21 cellular contexts compared by ENCODE assay signal in genomic region chr20:63086421-63087235, GRCh38.
DNase-seq lines count a peak whose midpoint lies in the region; ATAC-seq, FAIRE-seq and TF ChIP-seq lines count a peak whose summit lies in the region.
"Had no signal": no experiment of that assay in that cellular context is flagged by ENCODE, and none has a peak within 500 bp of the region (broad histone marks: within the 10 kb centered on the region; RNA-seq: fewer than 3 reads in every experiment).

No MANE protein-coding gene starts in this region.

- no peaks in the 10 kb centered on the region for H3K36me3 Mint-ChIP-seq in activated T-cell treated with anti-CD3 and anti-CD28 coated beads, Interleukin-2, amount 50 U/mL, for 24 hours (ENCODE audit: low read depth)
- H3K36me3 Mint-ChIP-seq: activated naive CD8-positive, alpha-beta T cell had no signal

- no peak for TF ChIP-seq POLR2A in sigmoid colon (IDR thresholded peaks at IDR 0.05)

- H3K9me3 ChIP-seq in WERI-Rb-1 (ENCODE audit: severe bottlenecking) (no peaks in the 10 kb centered on the region), kidney (ENCODE audit: control insufficient read depth in 1 of 2, low read length in 2 of 2) (no peaks in the 10 kb centered on the region), sigmoid colon (no peaks in the 10 kb centered on the region)
- H3K9me3 ChIP-seq: BLaER1, SJCRH30 had no signal

- no peak overlapping the region for H3K4me3 ChIP-seq in WERI-Rb-1 (ENCODE audit: low read depth, low read length)
- H3K4me3 ChIP-seq in kidney (ENCODE audit: low read length in 2 of 2): no peak overlapping the region
- no peak overlapping the region for H3K4me3 ChIP-seq in sigmoid colon
- H3K4me3 ChIP-seq: BLaER1, SJCRH30 had no signal

- no peak overlapping the region for H3K27ac Mint-ChIP-seq in activated T-cell treated with anti-CD3 and anti-CD28 coated beads, Interleukin-2, amount 50 U/mL, for 24 hours
- H3K27ac Mint-ChIP-seq: activated B cell treated with CpG ODN at 0.5 μM for 24 hours; activated naive CD8-positive, alpha-beta T cell had no signal

- H3K27ac ChIP-seq in WERI-Rb-1: peak overlapping the region; percentile 13; the same call in 1 of the 2 replicates
- H3K27ac ChIP-seq in kidney (ENCODE audit: low read depth in 2 of 2, low read length in 2 of 2): no peak overlapping the region
- H3K27ac ChIP-seq in sigmoid colon: no peak overlapping the region
- H3K27ac ChIP-seq: BLaER1, brain microvascular endothelial cell, SJCRH30 had no signal

- H3K9ac ChIP-seq in kidney (ENCODE audit: low read length in 2 of 2): no peak overlapping the region
- H3K9ac ChIP-seq: BLaER1 had no signal

- no peaks in the 10 kb centered on the region for H3K27me3 ChIP-seq in WERI-Rb-1 (ENCODE audit: insufficient read depth, low read depth, severe bottlenecking)
- H3K27me3 ChIP-seq in sigmoid colon: peaks cover 0 to 78% (median 22%) of the 10 kb centered on the region in 3 donors

- 74 to 79% methylated on average over 36 of the region's 36 CpGs for WGBS in sigmoid colon, 2 donors

- H3K4me1 Mint-ChIP-seq in activated T-cell treated with anti-CD3 and anti-CD28 coated beads, Interleukin-2, amount 50 U/mL, for 24 hours (ENCODE audit: low read depth): peaks cover 1% of the 10 kb centered on the region
- H3K4me1 Mint-ChIP-seq: activated B cell treated with CpG ODN at 0.5 μM for 24 hours had no signal

- TF ChIP-seq CTCF in WERI-Rb-1 (IDR thresholded peaks at IDR 0.05; ENCODE audit: low read depth, low read length) (no peak), kidney (IDR thresholded peaks at IDR 0.05; ENCODE audit: borderline replicate concordance, extremely low read depth, insufficient read depth) (no peak), sigmoid colon (IDR thresholded peaks at IDR 0.05) (no peak)

- ATAC-seq in HG02678 (IDR thresholded peaks at IDR 0.05; ENCODE audit: unreplicated experiment): no peak

- peaks cover 44% of the 10 kb centered on the region for H3K27me3 Mint-ChIP-seq in activated T-cell treated with anti-CD3 and anti-CD28 coated beads, Interleukin-2, amount 50 U/mL, for 24 hours

- no peak overlapping the region for H3K4me3 Mint-ChIP-seq in activated T-cell treated with anti-CD3 and anti-CD28 coated beads, Interleukin-2, amount 50 U/mL, for 24 hours
- H3K4me3 Mint-ChIP-seq: activated B cell treated with CpG ODN at 0.5 μM for 24 hours; activated naive CD8-positive, alpha-beta T cell had no signal

- intact Hi-C loops in kidney (cut with DNase I): no loop called here
- intact Hi-C loops in sigmoid colon (cut with DNase I): no loop called here

- H3K36me3 ChIP-seq in WERI-Rb-1 (no peaks in the 10 kb centered on the region), kidney (ENCODE audit: control insufficient read depth in 1 of 2, insufficient read depth in 2 of 2, low read length in 2 of 2) (no peaks in the 10 kb centered on the region), sigmoid colon (no peaks in the 10 kb centered on the region)
- H3K36me3 ChIP-seq: BLaER1, brain microvascular endothelial cell, SJCRH30 had no signal

- H3K4me1 ChIP-seq in kidney (ENCODE audit: control insufficient read depth in 1 of 2, insufficient read depth in 1 of 2, low read depth in 1 of 2, low read length in 2 of 2): no peaks in the 10 kb centered on the region
- no peaks in the 10 kb centered on the region for H3K4me1 ChIP-seq in sigmoid colon
- H3K4me1 ChIP-seq: SJCRH30 had no signal

- H3K9me3 Mint-ChIP-seq in activated T-cell treated with anti-CD3 and anti-CD28 coated beads, Interleukin-2, amount 50 U/mL, for 24 hours: no peaks in the 10 kb centered on the region
- H3K9me3 Mint-ChIP-seq: activated B cell treated with CpG ODN at 0.5 μM for 24 hours had no signal

- peak; percentile 18 for DNase-seq in activated T-cell treated with anti-CD3 and anti-CD28 coated beads, Interleukin-2, amount 50 U/mL, for 24 hours
- DNase-seq in activated T-cell treated with anti-CD3 and anti-CD28 coated beads, Interleukin-2, amount 50 U/mL, for 1 hour: no peak
- DNase-seq in WERI-Rb-1: peak; percentile 3
- DNase-seq in kidney: peak; percentile 67
- DNase-seq in sigmoid colon: peak; percentile 52
- no peak for DNase-seq in NCI-H1092 treated with DMSO at 0.1 percent for 48 hours (lab: John Stamatoyannopoulos, UW)
- DNase-seq in HK-2 (ENCODE audit: unreplicated experiment): no peak
- DNase-seq: activated B cell treated with CpG ODN at 0.5 μM for 24 hours, brain microvascular endothelial cell, dermis blood vessel endothelial cell, DMS153, NCI-H1105 treated with DMSO at 0.1 percent for 48 hours, NCI-H69, T-helper 2 cell had no signal

- FAIRE-seq in kidney (lab: Jason Lieb, UNC): no peak
- FAIRE-seq: A204.1, frontal cortex, GM12891 had no signal

- TF ChIP-seq EP300 in sigmoid colon (IDR thresholded peaks at IDR 0.05): no peak

Comparison
In these comparisons a context has a peak if more than half of its experiments do, and no peak if none do; other contexts are left out.
1. DNase-seq: peak in activated T-cell treated with anti-CD3 and anti-CD28 coated beads, Interleukin-2, amount 50 U/mL, for 24 hours (single experiment), WERI-Rb-1 (single experiment), kidney (single experiment) and sigmoid colon (single experiment); none in activated T-cell treated with anti-CD3 and anti-CD28 coated beads, Interleukin-2, amount 50 U/mL, for 1 hour (single experiment), NCI-H1092 treated with DMSO at 0.1 percent for 48 hours (single experiment) and HK-2 (single experiment).